Comparison of ENCODE assay signal across 9 cellular contexts in the genomic region with DNA sequence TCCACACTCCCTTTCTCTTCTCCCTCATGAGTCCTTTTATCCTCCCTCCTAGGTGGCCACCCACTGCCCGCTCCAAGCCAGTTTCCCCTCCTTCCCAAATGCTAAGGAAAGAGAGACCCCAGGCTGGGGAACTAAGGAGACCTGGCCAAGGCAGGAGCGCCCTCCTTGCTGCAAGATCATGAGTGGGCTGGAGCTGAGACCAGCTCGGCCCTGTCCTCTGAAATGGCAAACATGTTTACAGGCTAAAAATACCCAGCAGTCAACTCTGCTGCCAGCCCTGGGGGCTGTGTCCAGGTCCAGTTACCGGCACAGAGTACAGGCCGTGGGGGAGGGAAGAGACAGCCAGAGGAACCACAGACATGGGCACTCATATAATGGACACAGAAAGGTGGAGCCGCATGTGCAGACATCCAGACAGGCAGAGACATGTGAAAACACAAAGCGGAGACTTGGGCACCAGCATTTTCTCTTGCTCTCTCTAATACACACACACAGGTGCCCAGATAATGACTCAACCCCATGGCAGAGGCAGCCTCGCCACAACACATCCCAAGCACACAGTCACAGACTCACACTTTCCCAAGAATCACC. TPM values are rescaled to one million over a fixed set of nuclear protein-coding genes. Genes with fewer than 3 reads are reported as not detected.
DNase-seq lines count a peak whose midpoint lies in the region; ATAC-seq and TF ChIP-seq lines count a peak whose summit lies in the region.
"Had no signal": no experiment of that assay in that cellular context is flagged by ENCODE, and none has a peak within 500 bp of the region (broad histone marks: within the 10 kb centered on the region; RNA-seq: fewer than 3 reads in every experiment).

No MANE protein-coding gene starts in this region.

- CTCF ChIA-PET in activated naive CD4-positive, alpha-beta T cell treated with anti-CD3 and anti-CD28 coated beads, Interleukin-2, amount 10 ng/mL, durations not matched to agents 7 days and 5 days (lab: Charles Lee) = interaction anchor here (1.0 to 11.3 kb wide), 3 partner anchors 9 to 154 kb away, joined by 6 to 276 read pairs (median 7); no protein-coding TSS in a partner anchor

- no peaks in the 10 kb centered on the region for H3K9me3 ChIP-seq in uterus

- TF ChIP-seq POLR2A in uterus (IDR thresholded peaks at IDR 0.05) = no peak

- no peak overlapping the region for H3K27ac Mint-ChIP-seq in activated naive CD4-positive, alpha-beta T cell treated with anti-CD3 and anti-CD28 coated beads, Interleukin-2, amount 10 ng/mL, durations not matched to agents 7 days and 5 days
- peak overlapping the region; percentile 95 for H3K27ac Mint-ChIP-seq in dendritic cell treated with granulocyte-macrophage colony-stimulating factor and Interleukin-4, amounts not matched to agents 40 ng/mL and 50 ng/mL, for 4 days

- H3K36me3 ChIP-seq in uterus = no peaks in the 10 kb centered on the region

- H3K9me3 Mint-ChIP-seq in activated naive CD4-positive, alpha-beta T cell treated with anti-CD3 and anti-CD28 coated beads, Interleukin-2, amount 10 ng/mL, durations not matched to agents 7 days and 5 days = no peaks in the 10 kb centered on the region
- no peaks in the 10 kb centered on the region for H3K9me3 Mint-ChIP-seq in dendritic cell treated with granulocyte-macrophage colony-stimulating factor and Interleukin-4, amounts not matched to agents 40 ng/mL and 50 ng/mL, for 4 days

- no peak for TF ChIP-seq CTCF in uterus (IDR thresholded peaks at IDR 0.05)

- H3K27me3 ChIP-seq in uterus = no peaks in the 10 kb centered on the region

- peaks cover 62% of the 10 kb centered on the region for H3K27me3 Mint-ChIP-seq in activated naive CD4-positive, alpha-beta T cell treated with anti-CD3 and anti-CD28 coated beads, Interleukin-2, amount 10 ng/mL, durations not matched to agents 7 days and 5 days
- H3K27me3 Mint-ChIP-seq in dendritic cell treated with granulocyte-macrophage colony-stimulating factor and Interleukin-4, amounts not matched to agents 40 ng/mL and 50 ng/mL, for 4 days = peaks cover 4% of the 10 kb centered on the region

- intact Hi-C loops in dendritic cell treated with granulocyte-macrophage colony-stimulating factor and Interleukin-4, amounts not matched to agents 40 ng/mL and 50 ng/mL, for 4 days (cut with micrococcal nuclease) = loop anchor here (2.0 kb wide), 1 partner anchor 13 kb away; no protein-coding TSS in a partner anchor
- intact Hi-C loops in uterus (cut with DNase I; ENCODE audit: low total_unique reads) = no loop called here

- in situ Hi-C loops in KBM-7 (cut with MboI; ENCODE audit: low pct_unique_long_range_greater_than_20kb, low sequenced_read_pairs) = no loop called here

- peaks cover 68% of the 10 kb centered on the region for H3K4me1 Mint-ChIP-seq in activated naive CD4-positive, alpha-beta T cell treated with anti-CD3 and anti-CD28 coated beads, Interleukin-2, amount 10 ng/mL, durations not matched to agents 7 days and 5 days
- peaks cover 73% of the 10 kb centered on the region for H3K4me1 Mint-ChIP-seq in dendritic cell treated with granulocyte-macrophage colony-stimulating factor and Interleukin-4, amounts not matched to agents 40 ng/mL and 50 ng/mL, for 4 days (ENCODE audit: low read depth)

- DNase-seq in activated naive CD4-positive, alpha-beta T cell treated with anti-CD3 and anti-CD28 coated beads, Interleukin-2, amount 10 ng/mL, durations not matched to agents 7 days and 5 days = no peak
- DNase-seq in activated naive CD4-positive, alpha-beta T cell (lab: John Stamatoyannopoulos, UW) = no peak
- DNase-seq in lung microvascular endothelial cell (ENCODE audit: low read depth in 2 of 2) = peak; percentile 26 to 52
- DNase-seq in uterus = peak; percentile 46 to 59
- no peak for DNase-seq in KBM-7
- DNase-seq: NCI-H2029 had no signal

- peak overlapping the region; percentile 79 to 90 for H3K4me3 ChIP-seq in uterus

- ATAC-seq in GM21786 (IDR thresholded peaks at IDR 0.05; ENCODE audit: unreplicated experiment) = no peak
- no peak for ATAC-seq in HG02852 (IDR thresholded peaks at IDR 0.05; ENCODE audit: unreplicated experiment)

- H3K4me1 ChIP-seq in uterus = peaks cover 9 to 11% of the 10 kb centered on the region in 2 donors

- peak overlapping the region; percentile 95 to 99 for H3K27ac ChIP-seq in uterus

- H3K4me3 Mint-ChIP-seq in activated naive CD4-positive, alpha-beta T cell treated with anti-CD3 and anti-CD28 coated beads, Interleukin-2, amount 10 ng/mL, durations not matched to agents 7 days and 5 days = peak overlapping the region; percentile 79
- peak overlapping the region; percentile 97 for H3K4me3 Mint-ChIP-seq in dendritic cell treated with granulocyte-macrophage colony-stimulating factor and Interleukin-4, amounts not matched to agents 40 ng/mL and 50 ng/mL, for 4 days

- H3K36me3 Mint-ChIP-seq in activated naive CD4-positive, alpha-beta T cell treated with anti-CD3 and anti-CD28 coated beads, Interleukin-2, amount 10 ng/mL, durations not matched to agents 7 days and 5 days = peaks cover 3% of the 10 kb centered on the region
- H3K36me3 Mint-ChIP-seq in dendritic cell treated with granulocyte-macrophage colony-stimulating factor and Interleukin-4, amounts not matched to agents 40 ng/mL and 50 ng/mL, for 4 days (ENCODE audit: low read depth) = peaks cover 37% of the 10 kb centered on the region

RNA-seq across cellular contexts. Expression of a gene that starts 1.2 kb away (rescaled TPM):
- total RNA-seq in lung microvascular endothelial cell = 214 and 215 TPM in 2 replicates
- total RNA-seq in uterus = 1,000 to 10,000 TPM in 1 of 4 donors, 100 to 1,000 TPM in 3; 452 to 1,353 (median 779) TPM

RNA-seq across cellular contexts. Expression of a gene that starts 25.9 kb away (rescaled TPM):
- total RNA-seq in lung microvascular endothelial cell (1,150 and 1,533 TPM in 2 replicates), uterus (1,000 to 10,000 TPM; 1,301 to 1,426 (median 1,363) TPM)

RNA-seq across cellular contexts. Expression of a gene that starts 43.5 kb away (rescaled TPM):
- total RNA-seq in lung microvascular endothelial cell = 7.6 and 14.5 TPM in 2 replicates
- 10 to 100 TPM in 1 of 4 donors, 1 to 10 TPM in 3; 7.1 to 19.3 (median 8.6) TPM for total RNA-seq in uterus

RNA-seq across cellular contexts. Expression of a gene that starts 53.9 kb away (rescaled TPM):
- total RNA-seq in lung microvascular endothelial cell (147 and 148 TPM in 2 replicates), uterus (100 to 1,000 TPM in 2 of 4 donors, 10 to 100 TPM in 2; 37.9 to 120 (median 78.2) TPM)

Comparison
In these comparisons a context has a peak if more than half of its experiments do, and no peak if none do; other contexts are left out.
1. DNase-seq: peak in lung microvascular endothelial cell (2 of 2) and uterus (2 of 2); none in activated naive CD4-positive, alpha-beta T cell treated with anti-CD3 and anti-CD28 coated beads, Interleukin-2, amount 10 ng/mL, durations not matched to agents 7 days and 5 days (single experiment), activated naive CD4-positive, alpha-beta T cell (0 of 4) and KBM-7 (single experiment).